2 cellular contexts compared by ENCODE assay signal in the genomic region with DNA sequence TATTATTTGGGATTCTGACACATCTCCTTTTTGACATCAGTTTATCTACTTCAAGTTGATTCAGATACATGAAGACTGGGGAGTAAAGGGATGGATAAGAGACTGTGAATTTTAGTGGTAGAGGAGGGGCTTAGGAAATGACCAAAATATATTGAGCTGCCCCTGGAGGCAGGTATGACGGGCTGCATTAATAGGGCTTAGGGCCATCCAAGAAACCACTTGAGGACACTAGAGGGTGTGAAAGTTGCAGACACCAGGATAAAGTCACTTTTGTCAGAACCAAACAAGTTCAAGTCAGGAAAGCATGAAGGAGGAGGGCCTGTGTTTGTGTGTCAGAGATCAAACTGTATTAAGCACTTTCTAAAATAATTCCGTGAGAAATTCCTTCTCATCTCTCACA.
TF ChIP-seq lines count a peak whose summit lies in the region.

No MANE protein-coding gene starts in this region.

TF ChIP-seq in SK-N-SH treated with all-trans-retinoic acid at 6 μM for 48 hours, 23 proteins besides CTCF, POLR2A, EP300 and RAD21 (continued from another document):
- TF ChIP-seq, protein P1, sequence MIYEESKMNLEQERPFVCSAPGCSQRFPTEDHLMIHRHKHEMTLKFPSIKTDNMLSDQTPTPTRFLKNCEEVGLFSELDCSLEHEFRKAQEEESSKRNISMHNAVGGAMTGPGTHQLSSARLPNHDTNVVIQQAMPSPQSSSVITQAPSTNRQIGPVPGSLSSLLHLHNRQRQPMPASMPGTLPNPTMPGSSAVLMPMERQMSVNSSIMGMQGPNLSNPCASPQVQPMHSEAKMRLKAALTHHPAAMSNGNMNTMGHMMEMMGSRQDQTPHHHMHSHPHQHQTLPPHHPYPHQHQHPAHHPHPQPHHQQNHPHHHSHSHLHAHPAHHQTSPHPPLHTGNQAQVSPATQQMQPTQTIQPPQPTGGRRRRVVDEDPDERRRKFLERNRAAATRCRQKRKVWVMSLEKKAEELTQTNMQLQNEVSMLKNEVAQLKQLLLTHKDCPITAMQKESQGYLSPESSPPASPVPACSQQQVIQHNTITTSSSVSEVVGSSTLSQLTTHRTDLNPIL (CRISPR knock-in tag; IDR thresholded peaks at IDR 0.05; ENCODE audit: low read depth), result no peak
- TF ChIP-seq, protein P2, sequence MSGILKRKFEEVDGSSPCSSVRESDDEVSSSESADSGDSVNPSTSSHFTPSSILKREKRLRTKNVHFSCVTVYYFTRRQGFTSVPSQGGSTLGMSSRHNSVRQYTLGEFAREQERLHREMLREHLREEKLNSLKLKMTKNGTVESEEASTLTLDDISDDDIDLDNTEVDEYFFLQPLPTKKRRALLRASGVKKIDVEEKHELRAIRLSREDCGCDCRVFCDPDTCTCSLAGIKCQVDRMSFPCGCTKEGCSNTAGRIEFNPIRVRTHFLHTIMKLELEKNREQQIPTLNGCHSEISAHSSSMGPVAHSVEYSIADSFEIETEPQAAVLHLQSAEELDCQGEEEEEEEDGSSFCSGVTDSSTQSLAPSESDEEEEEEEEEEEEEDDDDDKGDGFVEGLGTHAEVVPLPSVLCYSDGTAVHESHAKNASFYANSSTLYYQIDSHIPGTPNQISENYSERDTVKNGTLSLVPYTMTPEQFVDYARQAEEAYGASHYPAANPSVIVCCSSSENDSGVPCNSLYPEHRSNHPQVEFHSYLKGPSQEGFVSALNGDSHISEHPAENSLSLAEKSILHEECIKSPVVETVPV (CRISPR knock-in tag; IDR thresholded peaks at IDR 0.05), result no peak
- TF ChIP-seq TCF4 (CRISPR knock-in tag; IDR thresholded peaks at IDR 0.05; ENCODE audit: borderline replicate concordance) (no peak), OSR1 (CRISPR knock-in tag; IDR thresholded peaks at IDR 0.05) (no peak), GLIS3 (CRISPR knock-in tag; IDR thresholded peaks at IDR 0.05) (no peak)
- TF ChIP-seq, protein P3, sequence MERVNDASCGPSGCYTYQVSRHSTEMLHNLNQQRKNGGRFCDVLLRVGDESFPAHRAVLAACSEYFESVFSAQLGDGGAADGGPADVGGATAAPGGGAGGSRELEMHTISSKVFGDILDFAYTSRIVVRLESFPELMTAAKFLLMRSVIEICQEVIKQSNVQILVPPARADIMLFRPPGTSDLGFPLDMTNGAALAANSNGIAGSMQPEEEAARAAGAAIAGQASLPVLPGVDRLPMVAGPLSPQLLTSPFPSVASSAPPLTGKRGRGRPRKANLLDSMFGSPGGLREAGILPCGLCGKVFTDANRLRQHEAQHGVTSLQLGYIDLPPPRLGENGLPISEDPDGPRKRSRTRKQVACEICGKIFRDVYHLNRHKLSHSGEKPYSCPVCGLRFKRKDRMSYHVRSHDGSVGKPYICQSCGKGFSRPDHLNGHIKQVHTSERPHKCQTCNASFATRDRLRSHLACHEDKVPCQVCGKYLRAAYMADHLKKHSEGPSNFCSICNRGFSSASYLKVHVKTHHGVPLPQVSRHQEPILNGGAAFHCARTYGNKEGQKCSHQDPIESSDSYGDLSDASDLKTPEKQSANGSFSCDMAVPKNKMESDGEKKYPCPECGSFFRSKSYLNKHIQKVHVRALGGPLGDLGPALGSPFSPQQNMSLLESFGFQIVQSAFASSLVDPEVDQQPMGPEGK (CRISPR knock-in tag; IDR thresholded peaks at IDR 0.05; ENCODE audit: borderline replicate concordance), result no peak

TF ChIP-seq in SK-N-SH, 30 proteins besides CTCF, POLR2A, EP300 and RAD21 (continued from another document):
- no peak for TF ChIP-seq RCOR1 (IDR thresholded peaks at IDR 0.05; ENCODE audit: low read length)
- TF ChIP-seq MEF2A (IDR thresholded peaks at IDR 0.05; ENCODE audit: borderline replicate concordance, low read depth), result no peak
- TF ChIP-seq SIN3A (IDR thresholded peaks at IDR 0.05; ENCODE audit: borderline replicate concordance, low read depth, low read length), result no peak
- no peak for TF ChIP-seq SMC3 (IDR thresholded peaks at IDR 0.05; ENCODE audit: low read depth, low read length)
- TF ChIP-seq, protein P4, sequence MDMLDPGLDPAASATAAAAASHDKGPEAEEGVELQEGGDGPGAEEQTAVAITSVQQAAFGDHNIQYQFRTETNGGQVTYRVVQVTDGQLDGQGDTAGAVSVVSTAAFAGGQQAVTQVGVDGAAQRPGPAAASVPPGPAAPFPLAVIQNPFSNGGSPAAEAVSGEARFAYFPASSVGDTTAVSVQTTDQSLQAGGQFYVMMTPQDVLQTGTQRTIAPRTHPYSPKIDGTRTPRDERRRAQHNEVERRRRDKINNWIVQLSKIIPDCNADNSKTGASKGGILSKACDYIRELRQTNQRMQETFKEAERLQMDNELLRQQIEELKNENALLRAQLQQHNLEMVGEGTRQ (IDR thresholded peaks at IDR 0.05; ENCODE audit: borderline replicate concordance, low read depth, low read length), result no peak
- no peak for TF ChIP-seq RFX5 (IDR thresholded peaks at IDR 0.05; ENCODE audit: low read length)
- no peak for TF ChIP-seq NRF1 (IDR thresholded peaks at IDR 0.05; ENCODE audit: low read depth, low read length)
TF ChIP-seq in SK-N-SH: peak in this region for 0.
